ENCODE assay signal across 23 cellular contexts in genomic region chr5:180284161-180284560, GRCh38. TPM values are rescaled to one million over a fixed set of nuclear protein-coding genes. Genes with fewer than 3 reads are reported as not detected.
DNase-seq lines count a peak whose midpoint lies in the region; FAIRE-seq and TF ChIP-seq lines count a peak whose summit lies in the region.
"Had no signal": no experiment of that assay in that cellular context is flagged by ENCODE, and none has a peak within 500 bp of the region (broad histone marks: within the 10 kb centered on the region; RNA-seq: fewer than 3 reads in every experiment).

No MANE protein-coding gene starts in this region.

- H3K27ac ChIP-seq in dorsolateral prefrontal cortex (peak overlapping the region in 12 of 59 donors; percentile 7 to 51 (median 39)), neural progenitor cell (no peak overlapping the region)
- H3K27ac ChIP-seq: colonic mucosa, WERI-Rb-1 had no signal

- TF ChIP-seq CTCF in CD14-positive monocyte (IDR thresholded peaks at IDR 0.05) (no peak), dorsolateral prefrontal cortex (IDR thresholded peaks at IDR 0.05 in 54 of 56, conservative IDR thresholded peaks at IDR 0.05 in 2 of 56; ENCODE audit: low read depth in 1 of 56, partially characterized antibody in 56 of 56) (peak in 52 of 56 donors; percentile 35 to 74 (median 53)), neural progenitor cell (IDR thresholded peaks at IDR 0.05) (no peak)

- peaks cover 35% of the 10 kb centered on the region for H3K79me2 ChIP-seq in neural progenitor cell (ENCODE audit: low read depth)

- H3K4me3 ChIP-seq in dorsolateral prefrontal cortex (peak overlapping the region in 1 of 59 donors; percentile 15), neural progenitor cell (no peak overlapping the region)
- H3K4me3 ChIP-seq: colonic mucosa, smooth muscle cell had no signal

- H3K4me1 Mint-ChIP-seq in CD14-positive monocyte (peaks cover 26% of the 10 kb centered on the region), neural progenitor cell (no peaks in the 10 kb centered on the region)
- no peaks in the 10 kb centered on the region for H3K4me1 Mint-ChIP-seq in activated CD4-positive, alpha-beta memory T cell treated with anti-CD3 and anti-CD28 coated beads for 36 hours (ENCODE audit: low read depth)

- H3K9me3 ChIP-seq in neural progenitor cell (ENCODE audit: low read depth) = no peaks in the 10 kb centered on the region
- H3K9me3 ChIP-seq: colonic mucosa had no signal

- no peak overlapping the region for H3K4me3 Mint-ChIP-seq in CD14-positive monocyte
- H3K4me3 Mint-ChIP-seq in neural progenitor cell = no peak overlapping the region
- no peak overlapping the region for H3K4me3 Mint-ChIP-seq in activated CD4-positive, alpha-beta memory T cell treated with anti-CD3 and anti-CD28 coated beads for 36 hours
- H3K4me3 Mint-ChIP-seq: activated CD8-positive, alpha-beta T cell treated with anti-CD3 and anti-CD28 coated beads, Interleukin-2, amount 10 ng/mL, durations not matched to agents 7 days and 5 days; activated T-cell treated with anti-CD3 and anti-CD28 coated beads, Interleukin-2, amount 50 U/mL, for 24 hours; CD4-positive, alpha-beta T cell; nephron had no signal

- POLR2A ChIA-PET in activated CD4-positive, alpha-beta memory T cell treated with anti-CD3 and anti-CD28 coated beads for 36 hours (lab: Charles Lee) = no interaction called here

- H3K9me3 Mint-ChIP-seq in CD14-positive monocyte (peaks cover 16 to 35% (median 28%) of the 10 kb centered on the region in 7 donors), neural progenitor cell (peaks cover 58% of the 10 kb centered on the region)
- H3K9me3 Mint-ChIP-seq in activated CD4-positive, alpha-beta memory T cell treated with anti-CD3 and anti-CD28 coated beads for 36 hours = peaks cover 6% of the 10 kb centered on the region
- H3K9me3 Mint-ChIP-seq: CD4-positive, alpha-beta T cell had no signal

- no peak for DNase-seq in CD14-positive monocyte (ENCODE audit: low spot score)
- DNase-seq in MV-4-11 (lab: John Stamatoyannopoulos, UW) = peak; percentile 80
- DNase-seq in dorsolateral prefrontal cortex = peak; percentile 46 to 77 (median 71)
- DNase-seq in neural progenitor cell (ENCODE audit: low spot score) = peak; percentile 42
- DNase-seq in HTR-8/SVneo (ENCODE audit: insufficient read length, low spot score) = no peak
- DNase-seq in NCI-H446 (lab: John Stamatoyannopoulos, UW) = no peak
- DNase-seq in DMS53 treated with DMSO at 0.1 percent for 48 hours (lab: John Stamatoyannopoulos, UW; ENCODE audit: unreplicated experiment) = no peak
- no peak for DNase-seq in activated CD4-positive, alpha-beta memory T cell treated with anti-CD3 and anti-CD28 coated beads for 36 hours
- DNase-seq: activated CD8-positive, alpha-beta T cell treated with anti-CD3 and anti-CD28 coated beads, Interleukin-2, amount 10 ng/mL, durations not matched to agents 7 days and 5 days; activated naive CD4-positive, alpha-beta T cell treated with Interleukin-2 at 50 U/mL for 16 hours; activated T-cell treated with anti-CD3 and anti-CD28 coated beads, Interleukin-2, amount 50 U/mL, for 24 hours; CD4-positive, alpha-beta T cell; colonic mucosa; NCI-H1092 treated with DMSO at 0.1 percent for 48 hours; NCI-H524 treated with DMSO at 0.1 percent for 48 hours; SHP77 treated with DMSO at 0.1 percent for 48 hours; stimulated activated CD4-positive, alpha-beta T cell treated with anti-CD3 and anti-CD28 coated beads, Interleukin-4, amount 100 ng/mL, for 24 hours; WERI-Rb-1 had no signal

- CTCF ChIA-PET in activated CD4-positive, alpha-beta memory T cell treated with anti-CD3 and anti-CD28 coated beads for 36 hours (lab: Charles Lee) = interaction anchor here (1.1 kb wide), 1 partner anchor 9 kb away, joined by 3 read pairs; no protein-coding TSS in a partner anchor

- H3K9ac ChIP-seq in neural progenitor cell = no peak overlapping the region

- no peaks in the 10 kb centered on the region for H3K4me1 ChIP-seq in neural progenitor cell
- H3K4me1 ChIP-seq: colonic mucosa had no signal

- H3K27me3 Mint-ChIP-seq in CD14-positive monocyte (ENCODE audit: low read depth in 3 of 3) (peaks cover 0 to 4% (median 0%) of the 10 kb centered on the region in 3 donors), neural progenitor cell (ENCODE audit: insufficient read depth, low read depth) (peaks cover 8% of the 10 kb centered on the region)
- no peaks in the 10 kb centered on the region for H3K27me3 Mint-ChIP-seq in activated CD4-positive, alpha-beta memory T cell treated with anti-CD3 and anti-CD28 coated beads for 36 hours
- H3K27me3 Mint-ChIP-seq: activated T-cell treated with anti-CD3 and anti-CD28 coated beads, Interleukin-2, amount 50 U/mL, for 24 hours; CD4-positive, alpha-beta T cell had no signal

- FAIRE-seq in HTR-8/SVneo (lab: Jason Lieb, UNC) = no peak
- FAIRE-seq: endothelial cell of umbilical vein, GM12892, urothelium cell line had no signal

- H3K4me2 ChIP-seq in neural progenitor cell = no peak overlapping the region
- H3K4me2 ChIP-seq: smooth muscle cell had no signal

- H3K27ac Mint-ChIP-seq in CD14-positive monocyte = peak overlapping the region in 4 of 7 donors; percentile 6 to 64 (median 36)
- no peak overlapping the region for H3K27ac Mint-ChIP-seq in neural progenitor cell
- no peak overlapping the region for H3K27ac Mint-ChIP-seq in activated CD4-positive, alpha-beta memory T cell treated with anti-CD3 and anti-CD28 coated beads for 36 hours
- H3K27ac Mint-ChIP-seq: activated CD8-positive, alpha-beta T cell treated with anti-CD3 and anti-CD28 coated beads, Interleukin-2, amount 10 ng/mL, durations not matched to agents 7 days and 5 days; CD4-positive, alpha-beta T cell had no signal

- H3K36me3 ChIP-seq in neural progenitor cell = no peaks in the 10 kb centered on the region
- H3K36me3 ChIP-seq: colonic mucosa, WERI-Rb-1 had no signal

- H3K27me3 ChIP-seq in dorsolateral prefrontal cortex (no peaks in the 10 kb centered on the region), neural progenitor cell (no peaks in the 10 kb centered on the region)
- H3K27me3 ChIP-seq: colonic mucosa had no signal

- H4K20me1 ChIP-seq in neural progenitor cell (ENCODE audit: low read depth) = peaks cover 9% of the 10 kb centered on the region

- no peaks in the 10 kb centered on the region for H3F3A ChIP-seq in neural progenitor cell (ENCODE audit: low read depth)

- no peak overlapping the region for H2AFZ ChIP-seq in neural progenitor cell (replicated peaks)

- peaks cover 61 to 68% of the 10 kb centered on the region in 2 donors for H3K36me3 Mint-ChIP-seq in CD14-positive monocyte
- H3K36me3 Mint-ChIP-seq in neural progenitor cell = peaks cover 81% of the 10 kb centered on the region
- peaks cover 67% of the 10 kb centered on the region for H3K36me3 Mint-ChIP-seq in activated CD4-positive, alpha-beta memory T cell treated with anti-CD3 and anti-CD28 coated beads for 36 hours

- intact Hi-C loops in CD14-positive monocyte (cut with micrococcal nuclease) = no loop called here
- intact Hi-C loops in dorsolateral prefrontal cortex (cut with DNase I) = loop anchor here (5.0 to 10.0 kb wide), 3 partner anchors 72 to 157 kb away; partner anchors contain the start of gene RASGEF1C (in 1 of the 2)
- intact Hi-C loops in activated CD4-positive, alpha-beta memory T cell treated with anti-CD3 and anti-CD28 coated beads for 36 hours (cut with micrococcal nuclease) = no loop called here

RNA-seq across cellular contexts. Expression of gene MAPK9, which starts 7.7 kb away (rescaled TPM):
- polyA plus RNA-seq in CD14-positive monocyte = 10 to 100 TPM in 1 of 2 donors, 1 to 10 TPM in 1; 9.7 to 16.2 TPM
- 100 to 1,000 TPM in 95 of 120 experiments, 10 to 100 TPM in 25; 64.6 to 182 (median 123) TPM for total RNA-seq in dorsolateral prefrontal cortex
- total RNA-seq in neural progenitor cell (ENCODE audit: low replicate concordance) = 31.5 and 40.6 TPM in 2 replicates
- total RNA-seq in activated CD4-positive, alpha-beta memory T cell treated with anti-CD3 and anti-CD28 coated beads for 36 hours = 10 to 100 TPM; 41.7 to 43.2 TPM

Comparison
In these comparisons a context has a peak if more than half of its experiments do, and no peak if none do; other contexts are left out.
1. DNase-seq: peak in MV-4-11 (single experiment), dorsolateral prefrontal cortex (10 of 10) and neural progenitor cell (single experiment); none in CD14-positive monocyte (single experiment), HTR-8/SVneo (single experiment), NCI-H446 (0 of 2), DMS53 treated with DMSO at 0.1 percent for 48 hours (single experiment) and activated CD4-positive, alpha-beta memory T cell treated with anti-CD3 and anti-CD28 coated beads for 36 hours (single experiment).
2. H3K27ac Mint-ChIP-seq: peak in CD14-positive monocyte (4 of 7); none in neural progenitor cell (single experiment) and activated CD4-positive, alpha-beta memory T cell treated with anti-CD3 and anti-CD28 coated beads for 36 hours (single experiment).
3. CTCF ChIP-seq: peak in dorsolateral prefrontal cortex (52 of 56); none in CD14-positive monocyte (single experiment) and neural progenitor cell (single experiment).
4. intact Hi-C loops: an anchor here in dorsolateral prefrontal cortex (5.0 to 10.0 kb wide); none called in CD14-positive monocyte and activated CD4-positive, alpha-beta memory T cell treated with anti-CD3 and anti-CD28 coated beads for 36 hours.